Comparison of ENCODE assay signal across 8 cellular contexts in genomic region chr4:140096483-140096861, GRCh38. TPM values are rescaled to one million over a fixed set of nuclear protein-coding genes. Genes with fewer than 3 reads are reported as not detected.
DNase-seq lines count a peak whose midpoint lies in the region; ATAC-seq and TF ChIP-seq lines count a peak whose summit lies in the region.

No MANE protein-coding gene starts in this region.

- no peaks in the 10 kb centered on the region for H3K9me3 ChIP-seq in fibroblast of lung (ENCODE audit: control insufficient read depth, insufficient read depth, low read depth, low read length)
- no peaks in the 10 kb centered on the region for H3K9me3 ChIP-seq in body of pancreas

- TF ChIP-seq POLR2A in body of pancreas (IDR thresholded peaks at IDR 0.05), result no peak

- H3K27me3 ChIP-seq in fibroblast of lung (ENCODE audit: control insufficient read depth, insufficient read depth, low read length), result no peaks in the 10 kb centered on the region
- H3K27me3 ChIP-seq in body of pancreas, result no peaks in the 10 kb centered on the region

- H3K4me1 ChIP-seq in fibroblast of lung (ENCODE audit: control insufficient read depth, extremely low read depth, insufficient read depth, low read length), result peaks cover 34% of the 10 kb centered on the region
- H3K4me1 ChIP-seq in body of pancreas, result peaks cover 66% of the 10 kb centered on the region

- no peak overlapping the region for H3K4me3 ChIP-seq in fibroblast of lung (replicated peaks in 1 of 4; ENCODE audit: control extremely low read depth in 1 of 4, insufficient read depth in 1 of 4, low read depth in 3 of 4, low read length in 4 of 4)
- H3K4me3 ChIP-seq in body of pancreas, result no peak overlapping the region

- CTCF ChIA-PET in activated CD4-positive, alpha-beta T cell treated with anti-CD3 and anti-CD28 coated beads, Interleukin-2, amount 10 ng/mL, durations not matched to agents 7 days and 5 days (lab: Charles Lee), result interaction anchor here (0.7 to 3.1 kb wide), 7 partner anchors 8 to 56 kb away, joined by 3 to 9 read pairs (median 3); no protein-coding TSS in a partner anchor
- CTCF ChIA-PET in activated B cell treated with CpG ODN at 0.5 μM for 24 hours (lab: Charles Lee), result interaction anchor here (0.7 kb wide), 1 partner anchor 44 kb away, joined by 4 read pairs; no protein-coding TSS in a partner anchor

- ATAC-seq in activated B cell treated with CpG ODN at 0.5 μM for 24 hours (ENCODE audit: low read depth) (no peak), body of pancreas (no peak)

- 80% methylated on average over 5 of the region's 5 CpGs for WGBS in body of pancreas, 2 donors

- H3K36me3 ChIP-seq in fibroblast of lung (ENCODE audit: control insufficient read depth, insufficient read depth, low read length) (no peaks in the 10 kb centered on the region), body of pancreas (replicated peaks in 1 of 2; ENCODE audit: insufficient read depth in 1 of 2, low read depth in 2 of 2) (no peaks in the 10 kb centered on the region)

- no peaks in the 10 kb centered on the region for H3K27me3 Mint-ChIP-seq in activated CD4-positive, alpha-beta T cell treated with anti-CD3 and anti-CD28 coated beads, Interleukin-2, amount 10 ng/mL, durations not matched to agents 7 days and 5 days
- H3K27me3 Mint-ChIP-seq in activated B cell treated with CpG ODN at 0.5 μM for 24 hours, result peaks cover 11% of the 10 kb centered on the region
- H3K27me3 Mint-ChIP-seq in stimulated activated naive CD8-positive, alpha-beta T cell treated with anti-CD3 and anti-CD28 coated beads, Interleukin-15, Interleukin-2, amounts not matched to agents 100 ng/mL and 50 ng/mL, for 24 hours, result peaks cover 4% of the 10 kb centered on the region

- H3K36me3 Mint-ChIP-seq in activated CD4-positive, alpha-beta T cell treated with anti-CD3 and anti-CD28 coated beads, Interleukin-2, amount 10 ng/mL, durations not matched to agents 7 days and 5 days (ENCODE audit: low read depth), result no peaks in the 10 kb centered on the region
- no peaks in the 10 kb centered on the region for H3K36me3 Mint-ChIP-seq in activated B cell treated with CpG ODN at 0.5 μM for 24 hours (ENCODE audit: low read depth)
- H3K36me3 Mint-ChIP-seq in stimulated activated naive CD8-positive, alpha-beta T cell treated with anti-CD3 and anti-CD28 coated beads, Interleukin-15, Interleukin-2, amounts not matched to agents 100 ng/mL and 50 ng/mL, for 24 hours (ENCODE audit: low read depth), result no peaks in the 10 kb centered on the region

- intact Hi-C loops in activated B cell treated with CpG ODN at 0.5 μM for 24 hours (cut with micrococcal nuclease) (loop anchor here (1.0 kb wide), 1 partner anchor 54 kb away; no protein-coding TSS in a partner anchor), body of pancreas (cut with DNase I) (no loop called here)

- no peaks in the 10 kb centered on the region for H3K79me2 ChIP-seq in fibroblast of lung (ENCODE audit: control insufficient read depth, insufficient read depth, low read length)

- H3K9ac ChIP-seq in fibroblast of lung (ENCODE audit: insufficient read depth, low read length), result no peak overlapping the region

- peak overlapping the region; percentile 68 for H3K4me3 Mint-ChIP-seq in activated CD4-positive, alpha-beta T cell treated with anti-CD3 and anti-CD28 coated beads, Interleukin-2, amount 10 ng/mL, durations not matched to agents 7 days and 5 days
- peak overlapping the region; percentile 56 for H3K4me3 Mint-ChIP-seq in activated B cell treated with CpG ODN at 0.5 μM for 24 hours
- peak overlapping the region; percentile 88 for H3K4me3 Mint-ChIP-seq in stimulated activated naive CD8-positive, alpha-beta T cell treated with anti-CD3 and anti-CD28 coated beads, Interleukin-15, Interleukin-2, amounts not matched to agents 100 ng/mL and 50 ng/mL, for 24 hours

- no peak for DNase-seq in activated CD4-positive, alpha-beta T cell treated with anti-CD3 and anti-CD28 coated beads, Interleukin-2, amount 10 ng/mL, durations not matched to agents 7 days and 5 days
- no peak for DNase-seq in activated CD4-positive, alpha-beta T cell treated with anti-CD3 and anti-CD28 coated beads, Interleukin-2, amount 50 U/mL, for 48 hours
- DNase-seq in activated B cell treated with CpG ODN at 0.5 μM for 24 hours, result no peak
- DNase-seq in fibroblast of lung (ENCODE audit: low read depth in 2 of 2), result no peak
- no peak for DNase-seq in effector CD8-positive, alpha-beta T cell (lab: John Stamatoyannopoulos, UW)
- DNase-seq in NCI-H1694 treated with DMSO at 0.1 percent for 48 hours (lab: John Stamatoyannopoulos, UW), result no peak
- DNase-seq in body of pancreas, result no peak

- no peaks in the 10 kb centered on the region for H3K9me3 Mint-ChIP-seq in activated CD4-positive, alpha-beta T cell treated with anti-CD3 and anti-CD28 coated beads, Interleukin-2, amount 10 ng/mL, durations not matched to agents 7 days and 5 days
- H3K9me3 Mint-ChIP-seq in activated B cell treated with CpG ODN at 0.5 μM for 24 hours, result no peaks in the 10 kb centered on the region
- H3K9me3 Mint-ChIP-seq in stimulated activated naive CD8-positive, alpha-beta T cell treated with anti-CD3 and anti-CD28 coated beads, Interleukin-15, Interleukin-2, amounts not matched to agents 100 ng/mL and 50 ng/mL, for 24 hours, result no peaks in the 10 kb centered on the region

- no peak for TF ChIP-seq CTCF in activated B cell treated with CpG ODN at 0.5 μM for 24 hours (IDR thresholded peaks at IDR 0.05)
- no peak for TF ChIP-seq CTCF in fibroblast of lung (conservative IDR thresholded peaks at IDR 0.05 in 1 of 2, IDR thresholded peaks at IDR 0.05 in 1 of 2; ENCODE audit: low read depth in 1 of 2, low read length in 2 of 2)
- TF ChIP-seq CTCF in body of pancreas (IDR thresholded peaks at IDR 0.05), result no peak

- peak overlapping the region; percentile 74 for H3K27ac ChIP-seq in fibroblast of lung (ENCODE audit: insufficient read depth, low read length)
- peak overlapping the region in 2 of 4 donors; percentile 72 to 78 for H3K27ac ChIP-seq in body of pancreas

- H3K27ac Mint-ChIP-seq in activated CD4-positive, alpha-beta T cell treated with anti-CD3 and anti-CD28 coated beads, Interleukin-2, amount 10 ng/mL, durations not matched to agents 7 days and 5 days, result peak overlapping the region; percentile 92
- H3K27ac Mint-ChIP-seq in activated B cell treated with CpG ODN at 0.5 μM for 24 hours, result peak overlapping the region; percentile 10
- H3K27ac Mint-ChIP-seq in stimulated activated naive CD8-positive, alpha-beta T cell treated with anti-CD3 and anti-CD28 coated beads, Interleukin-15, Interleukin-2, amounts not matched to agents 100 ng/mL and 50 ng/mL, for 24 hours, result peak overlapping the region; percentile 98

- H2AFZ ChIP-seq in fibroblast of lung (ENCODE audit: low read length), result no peak overlapping the region

- peak overlapping the region; percentile 27 for H3K4me2 ChIP-seq in fibroblast of lung (ENCODE audit: extremely low read depth, insufficient read depth, low read length)

- H4K20me1 ChIP-seq in fibroblast of lung (ENCODE audit: control insufficient read depth, extremely low read depth, insufficient read depth, low read length), result no peaks in the 10 kb centered on the region

- POLR2A ChIA-PET in activated CD4-positive, alpha-beta T cell treated with anti-CD3 and anti-CD28 coated beads, Interleukin-2, amount 10 ng/mL, durations not matched to agents 7 days and 5 days (lab: Charles Lee), result interaction anchor here (0.7 kb wide), 1 partner anchor 39 kb away, joined by 3 read pairs; no protein-coding TSS in a partner anchor
- POLR2A ChIA-PET in activated B cell treated with CpG ODN at 0.5 μM for 24 hours (lab: Charles Lee), result interaction anchor here (1.1 to 1.5 kb wide), 2 partner anchors 54 to 57 kb away, joined by 8 to 14 read pairs; partner anchors contain the start of gene MAML3

- H3K4me1 Mint-ChIP-seq in activated CD4-positive, alpha-beta T cell treated with anti-CD3 and anti-CD28 coated beads, Interleukin-2, amount 10 ng/mL, durations not matched to agents 7 days and 5 days, result peaks cover 86% of the 10 kb centered on the region
- peaks cover 77% of the 10 kb centered on the region for H3K4me1 Mint-ChIP-seq in activated B cell treated with CpG ODN at 0.5 μM for 24 hours
- H3K4me1 Mint-ChIP-seq in stimulated activated naive CD8-positive, alpha-beta T cell treated with anti-CD3 and anti-CD28 coated beads, Interleukin-15, Interleukin-2, amounts not matched to agents 100 ng/mL and 50 ng/mL, for 24 hours (ENCODE audit: low read depth), result peaks cover 90% of the 10 kb centered on the region

RNA-seq across cellular contexts. Expression of gene MAML3, which starts 57.5 kb away (rescaled TPM):
- 1 to 10 TPM; 2.0 to 2.2 TPM for total RNA-seq in activated CD4-positive, alpha-beta T cell treated with anti-CD3 and anti-CD28 coated beads, Interleukin-2, amount 10 ng/mL, durations not matched to agents 7 days and 5 days
- total RNA-seq in activated B cell treated with CpG ODN at 0.5 μM for 24 hours (1.9 and 2.6 TPM in 2 replicates), fibroblast of lung (2.0 and 2.1 TPM in 2 replicates), body of pancreas (10 to 100 TPM; 11.2 to 11.4 TPM)
- 2.6 and 2.8 TPM in 2 replicates for polyA plus RNA-seq in fibroblast of lung
- 1.2 and 1.9 TPM in 2 replicates for polyA plus RNA-seq in fibroblast of lung (2012)
- polyA minus RNA-seq in fibroblast of lung (ENCODE audit: low replicate concordance), result 1.3 and 3.6 TPM in 2 replicates

Comparison
In these comparisons a context has a peak if more than half of its experiments do, and no peak if none do; other contexts are left out.
1. H3K27ac Mint-ChIP-seq: peak in every context shown above with its lines; median percentile 98 in stimulated activated naive CD8-positive, alpha-beta T cell treated with anti-CD3 and anti-CD28 coated beads, Interleukin-15, Interleukin-2, amounts not matched to agents 100 ng/mL and 50 ng/mL, for 24 hours; 92 in activated CD4-positive, alpha-beta T cell treated with anti-CD3 and anti-CD28 coated beads, Interleukin-2, amount 10 ng/mL, durations not matched to agents 7 days and 5 days; 10 in activated B cell treated with CpG ODN at 0.5 μM for 24 hours.